ENCODE assay signal across 13 cellular contexts in genomic region chr13:113023694-113024430, GRCh38.
"Had no signal": no experiment of that assay in that cellular context is flagged by ENCODE, and none has a peak within 500 bp of the region (broad histone marks: within the 10 kb centered on the region; RNA-seq: fewer than 3 reads in every experiment).

No MANE protein-coding gene starts in this region.

- H3K36me3 Mint-ChIP-seq: activated CD8-positive, alpha-beta memory T cell treated with anti-CD3 and anti-CD28 coated beads, Interleukin-2, amount 10 ng/mL, durations not matched to agents 7 days and 5 days; activated naive CD4-positive, alpha-beta T cell treated with anti-CD3 and anti-CD28 coated beads, Interleukin-2, amount 50 U/mL, for 24 hours; memory B cell had no signal

- H3K27ac ChIP-seq: body of pancreas, parathyroid adenoma, tibial nerve had no signal

- H3K27me3 Mint-ChIP-seq: activated CD8-positive, alpha-beta memory T cell treated with anti-CD3 and anti-CD28 coated beads, Interleukin-2, amount 10 ng/mL, durations not matched to agents 7 days and 5 days; activated naive CD4-positive, alpha-beta T cell treated with anti-CD3 and anti-CD28 coated beads, Interleukin-2, amount 50 U/mL, for 24 hours; activated T-cell treated with anti-CD3 and anti-CD28 coated beads, Interleukin-2, amount 50 U/mL, for 24 hours; central memory CD8-positive, alpha-beta T cell had no signal

- ATAC-seq: activated CD4-positive, CD25-positive, alpha-beta regulatory T cell treated with anti-CD3 and anti-CD28 coated beads, Interleukin-2, amount 50 U/mL, for 24 hours; activated CD8-positive, alpha-beta memory T cell treated with anti-CD3 and anti-CD28 coated beads, Interleukin-2, amount 10 ng/mL, durations not matched to agents 7 days and 5 days had no signal

- H3K79me2 ChIP-seq: parathyroid adenoma had no signal

- DNase-seq: activated CD4-positive, alpha-beta T cell treated with anti-CD3 and anti-CD28 coated beads, Interleukin-2, amount 50 U/mL, for 48 hours; activated CD8-positive, alpha-beta memory T cell treated with anti-CD3 and anti-CD28 coated beads, Interleukin-2, amount 10 ng/mL, durations not matched to agents 7 days and 5 days; activated effector memory CD4-positive, alpha-beta T cell treated with Interleukin-2 at 50 U/mL for 16 hours; activated T-cell treated with anti-CD3 and anti-CD28 coated beads, Interleukin-2, amount 50 U/mL, for 24 hours; amniotic stem cell; body of pancreas; small intestine had no signal

- H3K4me3 ChIP-seq: body of pancreas, tibial nerve had no signal

- H2AFZ ChIP-seq: parathyroid adenoma had no signal

- H3K9me3 Mint-ChIP-seq: activated naive CD4-positive, alpha-beta T cell treated with anti-CD3 and anti-CD28 coated beads, Interleukin-2, amount 50 U/mL, for 24 hours; activated T-cell treated with anti-CD3 and anti-CD28 coated beads, Interleukin-2, amount 50 U/mL, for 24 hours; central memory CD8-positive, alpha-beta T cell had no signal

- H3K27me3 ChIP-seq: body of pancreas had no signal

- H3K4me1 Mint-ChIP-seq: activated naive CD4-positive, alpha-beta T cell treated with anti-CD3 and anti-CD28 coated beads, Interleukin-2, amount 50 U/mL, for 24 hours; central memory CD8-positive, alpha-beta T cell had no signal

- H3K4me3 Mint-ChIP-seq: activated CD8-positive, alpha-beta memory T cell treated with anti-CD3 and anti-CD28 coated beads, Interleukin-2, amount 10 ng/mL, durations not matched to agents 7 days and 5 days; activated naive CD4-positive, alpha-beta T cell treated with anti-CD3 and anti-CD28 coated beads, Interleukin-2, amount 50 U/mL, for 24 hours; activated T-cell treated with anti-CD3 and anti-CD28 coated beads, Interleukin-2, amount 50 U/mL, for 24 hours; central memory CD8-positive, alpha-beta T cell; memory B cell had no signal

- H3K9me3 ChIP-seq: body of pancreas had no signal

- H3K36me3 ChIP-seq: tibial nerve had no signal

- H3K4me1 ChIP-seq: body of pancreas, parathyroid adenoma had no signal

- H3K27ac Mint-ChIP-seq: activated CD8-positive, alpha-beta memory T cell treated with anti-CD3 and anti-CD28 coated beads, Interleukin-2, amount 10 ng/mL, durations not matched to agents 7 days and 5 days; activated naive CD4-positive, alpha-beta T cell treated with anti-CD3 and anti-CD28 coated beads, Interleukin-2, amount 50 U/mL, for 24 hours; activated T-cell treated with anti-CD3 and anti-CD28 coated beads, Interleukin-2, amount 50 U/mL, for 24 hours; memory B cell had no signal

- H3K9ac ChIP-seq: parathyroid adenoma had no signal
